In genomic region chr7:69820479-69821192, GRCh38 we compare ENCODE assay signal across 22 cellular contexts.
DNase-seq lines count a peak whose midpoint lies in the region; ATAC-seq and TF ChIP-seq lines count a peak whose summit lies in the region.
"Had no signal": no experiment of that assay in that cellular context is flagged by ENCODE, and none has a peak within 500 bp of the region (broad histone marks: within the 10 kb centered on the region; RNA-seq: fewer than 3 reads in every experiment).

No MANE protein-coding gene starts in this region.

- DNase-seq in DMS79 (lab: John Stamatoyannopoulos, UW) (peak; percentile 61), DMS79 treated with DMSO at 0.1 percent for 48 hours (lab: John Stamatoyannopoulos, UW) (peak; percentile 86), NCI-H1436 treated with DMSO at 0.1 percent for 48 hours (lab: John Stamatoyannopoulos, UW) (peak; percentile 43), DMS114 treated with DMSO at 0.1 percent for 48 hours (lab: John Stamatoyannopoulos, UW; ENCODE audit: unreplicated experiment) (no peak), body of pancreas (no peak)
- DNase-seq in naive thymus-derived CD4-positive, alpha-beta T cell = no peak
- DNase-seq: ACHN; GDM1; H9; MM.1S; NCI-H2029; NCI-H2227 treated with DMSO at 0.1 percent for 48 hours; NCI-H524 treated with DMSO at 0.1 percent for 48 hours; NK-92 treated with Interleukin-12 subunit alpha and Interleukin-12 subunit beta, amount 100 ng/mL, for 24 hours; OCI-M1; SHP77 treated with DMSO at 0.1 percent for 48 hours; T1000 had no signal

- H3K27ac Mint-ChIP-seq in naive thymus-derived CD4-positive, alpha-beta T cell = no peak overlapping the region
- H3K27ac Mint-ChIP-seq: H9, IgD-negative memory B cell had no signal

- H3K4me3 ChIP-seq in SU-DHL-6 (ENCODE audit: insufficient read depth, low read length, poor library complexity, severe bottlenecking) (no peak overlapping the region), body of pancreas (no peak overlapping the region)
- no peak overlapping the region for H3K4me3 ChIP-seq in naive thymus-derived CD4-positive, alpha-beta T cell (ENCODE audit: low read length)

- no peaks in the 10 kb centered on the region for H3K27me3 ChIP-seq in SU-DHL-6 (ENCODE audit: low read length)
- no peaks in the 10 kb centered on the region for H3K27me3 ChIP-seq in naive thymus-derived CD4-positive, alpha-beta T cell (ENCODE audit: control insufficient read depth in 2 of 2, insufficient read depth in 2 of 2, low read length in 2 of 2)
- H3K27me3 ChIP-seq in body of pancreas = no peaks in the 10 kb centered on the region

- peak overlapping the region; percentile 6; the same call in 1 of the 2 replicates for H3K27ac ChIP-seq in SU-DHL-6 (ENCODE audit: low read depth, low read length)
- H3K27ac ChIP-seq in naive thymus-derived CD4-positive, alpha-beta T cell (ENCODE audit: low read depth, low read length) = no peak overlapping the region
- H3K27ac ChIP-seq in body of pancreas = no peak overlapping the region
- H3K27ac ChIP-seq: C4-2B, HL-60 had no signal

- H3K9me3 ChIP-seq in SU-DHL-6 (ENCODE audit: insufficient read depth, low read length) = no peaks in the 10 kb centered on the region
- no peaks in the 10 kb centered on the region for H3K9me3 ChIP-seq in naive thymus-derived CD4-positive, alpha-beta T cell (ENCODE audit: control insufficient read depth in 2 of 3, low read length in 3 of 3)
- H3K9me3 ChIP-seq in body of pancreas = no peaks in the 10 kb centered on the region

- intact Hi-C loops in naive thymus-derived CD4-positive, alpha-beta T cell (cut with micrococcal nuclease) = no loop called here
- intact Hi-C loops in body of pancreas (cut with DNase I) = no loop called here

- CTCF ChIA-PET in naive thymus-derived CD4-positive, alpha-beta T cell (lab: Charles Lee) = no interaction called here

- H3K9me3 Mint-ChIP-seq in naive thymus-derived CD4-positive, alpha-beta T cell = peaks cover 0 to 8% (median 0%) of the 10 kb centered on the region in 11 donors
- H3K9me3 Mint-ChIP-seq: H9 had no signal

- peaks cover 0 to 8% (median 0%) of the 10 kb centered on the region in 5 donors for H3K27me3 Mint-ChIP-seq in naive thymus-derived CD4-positive, alpha-beta T cell
- H3K27me3 Mint-ChIP-seq: IgD-negative memory B cell had no signal

- H3K36me3 Mint-ChIP-seq in naive thymus-derived CD4-positive, alpha-beta T cell = no peaks in the 10 kb centered on the region
- H3K36me3 Mint-ChIP-seq: IgD-negative memory B cell had no signal

- peaks cover 34% of the 10 kb centered on the region for H3F3A ChIP-seq in SU-DHL-6 (ENCODE audit: insufficient read depth)

- no peak for TF ChIP-seq POLR2A in body of pancreas (IDR thresholded peaks at IDR 0.05)

- no peaks in the 10 kb centered on the region for H3K36me3 ChIP-seq in SU-DHL-6 (ENCODE audit: low read length)
- H3K36me3 ChIP-seq in naive thymus-derived CD4-positive, alpha-beta T cell (ENCODE audit: control insufficient read depth in 2 of 3, insufficient read depth in 3 of 3, low read length in 3 of 3) = no peaks in the 10 kb centered on the region
- H3K36me3 ChIP-seq in body of pancreas (replicated peaks in 1 of 2; ENCODE audit: insufficient read depth in 1 of 2, low read depth in 2 of 2) = no peaks in the 10 kb centered on the region

- peaks cover 14% of the 10 kb centered on the region; the same call in 1 of the 2 replicates for H3K79me2 ChIP-seq in SU-DHL-6 (ENCODE audit: insufficient read depth, low read length)

- no peak overlapping the region for H3K9ac ChIP-seq in SU-DHL-6 (ENCODE audit: low read length)

- H3K4me2 ChIP-seq in SU-DHL-6 (ENCODE audit: low read depth, low read length, poor library complexity, severe bottlenecking) = no peak overlapping the region

- no peak for ATAC-seq in naive thymus-derived CD4-positive, alpha-beta T cell
- ATAC-seq in body of pancreas (no peak), HG03196 (IDR thresholded peaks at IDR 0.05; ENCODE audit: unreplicated experiment) (no peak)

- WGBS in body of pancreas, 2 donors = 73 to 83% methylated on average over 3 of the region's 3 CpGs

- H4K20me1 ChIP-seq in SU-DHL-6 (ENCODE audit: low read depth, low read length) = no peaks in the 10 kb centered on the region; the same call in 1 of the 2 replicates

- H3K4me3 Mint-ChIP-seq in naive thymus-derived CD4-positive, alpha-beta T cell = no peak overlapping the region
- H3K4me3 Mint-ChIP-seq: H9, IgD-negative memory B cell had no signal

- POLR2A ChIA-PET in naive thymus-derived CD4-positive, alpha-beta T cell (lab: Charles Lee) = no interaction called here

- no peaks in the 10 kb centered on the region for H3K9me2 ChIP-seq in SU-DHL-6 (replicated peaks; ENCODE audit: insufficient read depth, low read length)

- H2AFZ ChIP-seq in SU-DHL-6 (ENCODE audit: low read depth, low read length, severe bottlenecking) = no peak overlapping the region

- no peak for TF ChIP-seq CTCF in SU-DHL-6 (IDR thresholded peaks at IDR 0.05; ENCODE audit: insufficient read depth, low read length, poor library complexity, severe bottlenecking)
- no peak for TF ChIP-seq CTCF in body of pancreas (IDR thresholded peaks at IDR 0.05)

- peaks cover 0 to 9% of the 10 kb centered on the region in 2 donors for H3K4me1 ChIP-seq in naive thymus-derived CD4-positive, alpha-beta T cell (ENCODE audit: control insufficient read depth in 2 of 2, insufficient read depth in 2 of 2, low read length in 2 of 2)
- peaks cover 6% of the 10 kb centered on the region for H3K4me1 ChIP-seq in body of pancreas

- peaks cover 4 to 14% (median 6%) of the 10 kb centered on the region in 7 donors for H3K4me1 Mint-ChIP-seq in naive thymus-derived CD4-positive, alpha-beta T cell

Comparison
In these comparisons a context has a peak if more than half of its experiments do, and no peak if none do; other contexts are left out.
1. DNase-seq: peak in DMS79 (single experiment), DMS79 treated with DMSO at 0.1 percent for 48 hours (single experiment) and NCI-H1436 treated with DMSO at 0.1 percent for 48 hours (single experiment); none in DMS114 treated with DMSO at 0.1 percent for 48 hours (single experiment), naive thymus-derived CD4-positive, alpha-beta T cell (0 of 9) and body of pancreas (0 of 4).